Comparison of ENCODE assay signal across 8 cellular contexts in the genomic region with DNA sequence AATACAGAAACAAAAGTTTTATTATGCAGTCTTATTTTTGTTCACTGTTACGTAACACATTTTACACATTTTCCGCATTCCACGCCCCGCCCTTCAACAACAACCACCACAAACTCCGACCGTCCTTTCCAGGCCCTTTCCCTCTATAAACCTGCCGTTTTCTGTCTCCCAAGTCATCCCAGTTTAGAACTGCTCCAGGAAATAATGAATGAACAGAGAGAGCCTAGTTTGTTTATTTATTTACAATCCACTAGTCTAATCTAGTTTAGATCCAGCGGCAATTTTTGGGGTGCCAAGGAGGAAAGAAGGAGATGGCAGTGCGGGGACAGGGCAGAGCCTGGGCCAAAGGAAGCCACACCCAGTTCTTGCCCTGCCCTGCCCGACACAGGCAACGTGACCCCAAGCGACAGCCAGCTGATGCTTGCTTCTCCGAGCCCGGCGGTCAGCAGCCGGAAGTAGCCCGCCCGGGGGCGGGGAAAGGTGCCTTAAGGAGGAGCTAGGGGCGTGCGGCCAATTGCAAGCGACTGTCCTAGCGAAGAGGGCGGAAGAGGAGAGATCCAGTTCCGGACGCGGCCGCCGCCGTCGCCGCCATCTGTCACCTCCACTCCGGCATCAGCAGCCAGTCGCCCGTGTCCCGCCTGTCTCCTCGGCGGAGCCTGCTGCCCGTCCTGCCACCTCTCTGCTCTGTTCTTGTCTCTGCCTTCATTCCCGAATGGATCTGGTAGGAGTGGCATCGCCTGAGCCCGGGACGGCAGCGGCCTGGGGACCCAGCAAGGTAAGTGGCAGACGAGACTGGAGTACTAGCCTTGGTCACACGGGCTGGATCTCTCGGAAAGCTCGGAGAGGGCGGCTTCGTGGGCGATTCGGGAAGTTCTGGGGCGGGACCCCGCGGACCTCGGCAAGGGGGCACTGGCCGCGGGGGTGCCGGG. TPM values are rescaled to one million over a fixed set of nuclear protein-coding genes. Genes with fewer than 3 reads are reported as not detected.
DNase-seq lines count a peak whose midpoint lies in the region; ATAC-seq and TF ChIP-seq lines count a peak whose summit lies in the region.

TSS of gene RIOK3 (plus strand) at position 560 of the 929 bp plus-strand sequence. CDS start at position 713, 153 bp downstream.

- no peaks in the 10 kb centered on the region for H3K36me3 ChIP-seq in testis (ENCODE audit: low read depth, missing control alignments)

- TF ChIP-seq POLR2A in testis (IDR thresholded peaks at IDR 0.05) = peak; percentile 26

- no peaks in the 10 kb centered on the region for H3K27me3 ChIP-seq in testis

- DNase-seq in NCI-H1092 treated with DMSO at 0.1 percent for 48 hours (lab: John Stamatoyannopoulos, UW) (peak; percentile 98), SKM-1 (lab: John Stamatoyannopoulos, UW; ENCODE audit: unreplicated experiment) (peak; percentile 94), glomerular endothelial cell (ENCODE audit: extremely low read depth, low read depth, low spot score) (no peak), omental fat pad (ENCODE audit: low spot score) (peak; percentile 86), testis (peak; percentile 98)
- peak; percentile 94 to 98 for DNase-seq in activated naive CD4-positive, alpha-beta T cell treated with anti-CD3 and anti-CD28 coated beads, Interleukin-2, amount 50 U/mL, for 72 hours (ENCODE audit: low spot score in 2 of 2)

- intact Hi-C loops in testis (cut with DNase I; ENCODE audit: low total_unique reads) = no loop called here

- H3K27ac ChIP-seq in testis = peak within 1 kb of the TSS; percentile 86 to 89

- H3K9me3 ChIP-seq in testis = no peaks in the 10 kb centered on the region

- peak within 1 kb of the TSS; percentile 78 for H3K4me3 ChIP-seq in GM08714 (ENCODE audit: low read length)
- peak within 1 kb of the TSS; percentile 85 to 97 for H3K4me3 ChIP-seq in testis

- H3K9me3 Mint-ChIP-seq in activated naive CD4-positive, alpha-beta T cell treated with anti-CD3 and anti-CD28 coated beads, Interleukin-2, amount 50 U/mL, for 72 hours = no peaks in the 10 kb centered on the region

- TF ChIP-seq CTCF in omental fat pad (IDR thresholded peaks at IDR 0.05) = no peak
- TF ChIP-seq CTCF in testis (IDR thresholded peaks at IDR 0.05) = no peak

- peak within 1 kb of the TSS; percentile 92 to 96 for H3K27ac Mint-ChIP-seq in activated naive CD4-positive, alpha-beta T cell treated with anti-CD3 and anti-CD28 coated beads, Interleukin-2, amount 50 U/mL, for 72 hours

- H3K36me3 Mint-ChIP-seq in activated naive CD4-positive, alpha-beta T cell treated with anti-CD3 and anti-CD28 coated beads, Interleukin-2, amount 50 U/mL, for 72 hours = peaks cover 6 to 13% of the 10 kb centered on the region in 2 donors

- 1% methylated on average over 26 to 59 of the region's 59 CpGs for WGBS in testis, 2 donors

- peaks cover 16% of the 10 kb centered on the region for H3K4me1 ChIP-seq in testis

- peak; percentile 98 for ATAC-seq in HG02610 (IDR thresholded peaks at IDR 0.05; ENCODE audit: unreplicated experiment)
- peak; percentile 98 to 99 for ATAC-seq in activated naive CD4-positive, alpha-beta T cell treated with anti-CD3 and anti-CD28 coated beads, Interleukin-2, amount 50 U/mL, for 72 hours
- peak; percentile 98 for ATAC-seq in omental fat pad (ENCODE audit: low FRiP score)

RNA-seq across cellular contexts. Expression of gene RIOK3, which starts in this region (rescaled TPM):
- total RNA-seq in activated naive CD4-positive, alpha-beta T cell treated with anti-CD3 and anti-CD28 coated beads, Interleukin-2, amount 50 U/mL, for 72 hours = 10 to 100 TPM; 69.8 to 72.8 TPM
- 48.9 and 68.8 TPM in 2 replicates for total RNA-seq in glomerular endothelial cell
- total RNA-seq in omental fat pad = 10 to 100 TPM; 45.3 to 88.1 (median 65.3) TPM
- total RNA-seq in testis = 10 to 100 TPM; 41.7 to 68.7 TPM
- polyA plus RNA-seq in testis (ENCODE audit: insufficient read depth, low read depth, low replicate concordance) = 76.8 TPM
